ENCODE assay signal across 11 cellular contexts in genomic region chr2:219569635-219570034, GRCh38. TPM values are rescaled to one million over a fixed set of nuclear protein-coding genes. Genes with fewer than 3 reads are reported as not detected.
DNase-seq lines count a peak whose midpoint lies in the region; ATAC-seq, FAIRE-seq and TF ChIP-seq lines count a peak whose summit lies in the region.
"Had no signal": no experiment of that assay in that cellular context is flagged by ENCODE, and none has a peak within 500 bp of the region (broad histone marks: within the 10 kb centered on the region; RNA-seq: fewer than 3 reads in every experiment).

No MANE protein-coding gene starts in this region.

- H3K27ac Mint-ChIP-seq in activated naive CD4-positive, alpha-beta T cell treated with anti-CD3 and anti-CD28 coated beads, Interleukin-2, amount 50 U/mL, for 24 hours, result no peak overlapping the region
- no peak overlapping the region for H3K27ac Mint-ChIP-seq in activated naive CD4-positive, alpha-beta T cell treated with anti-CD3 and anti-CD28 coated beads, Interleukin-2, amount 10 ng/mL, durations not matched to agents 7 days and 5 days
- no peak overlapping the region for H3K27ac Mint-ChIP-seq in activated B cell treated with CpG ODN at 0.5 μM for 24 hours

- peaks cover 8% of the 10 kb centered on the region for H3K4me1 ChIP-seq in keratinocyte (ENCODE audit: control insufficient read depth, extremely low read depth, insufficient read depth, low read length)

- H3K4me3 ChIP-seq in keratinocyte (ENCODE audit: control insufficient read depth in 2 of 3, extremely low read depth in 1 of 3, insufficient read depth in 2 of 3, low read depth in 1 of 3, low read length in 3 of 3), result no peak overlapping the region

- no peaks in the 10 kb centered on the region for H3K27me3 ChIP-seq in keratinocyte (ENCODE audit: control insufficient read depth, extremely low read depth, insufficient read depth, low read length)
- H3K27me3 ChIP-seq: thyroid gland had no signal

- no peaks in the 10 kb centered on the region for H3K79me2 ChIP-seq in keratinocyte (ENCODE audit: control insufficient read depth, insufficient read depth, low read length)

- H3K4me2 ChIP-seq in keratinocyte (ENCODE audit: control insufficient read depth, extremely low read depth, insufficient read depth, low read depth, low read length), result peak overlapping the region; percentile 75

- FAIRE-seq in keratinocyte (lab: Jason Lieb, UNC), result no peak
- FAIRE-seq: GM12891 had no signal

- no peaks in the 10 kb centered on the region for H3K4me1 Mint-ChIP-seq in activated naive CD4-positive, alpha-beta T cell treated with anti-CD3 and anti-CD28 coated beads, Interleukin-2, amount 50 U/mL, for 24 hours
- peaks cover 3% of the 10 kb centered on the region for H3K4me1 Mint-ChIP-seq in activated naive CD4-positive, alpha-beta T cell treated with anti-CD3 and anti-CD28 coated beads, Interleukin-2, amount 10 ng/mL, durations not matched to agents 7 days and 5 days
- H3K4me1 Mint-ChIP-seq in activated B cell treated with CpG ODN at 0.5 μM for 24 hours, result no peaks in the 10 kb centered on the region

- no peak overlapping the region for H3K27ac ChIP-seq in keratinocyte (ENCODE audit: control insufficient read depth, insufficient read depth, low read length)
- peak overlapping the region; percentile 9 for H3K27ac ChIP-seq in temporal lobe (ENCODE audit: low read depth, low read length)

- dilution Hi-C loops in keratinocyte (cut with MboI; ENCODE audit: extremely low pct_ligation_motif_present, low sequenced_read_pairs), result no loop called here

- no peak overlapping the region for H2AFZ ChIP-seq in keratinocyte (ENCODE audit: control insufficient read depth, low read length)

- CTCF ChIA-PET in activated naive CD4-positive, alpha-beta T cell treated with anti-CD3 and anti-CD28 coated beads, Interleukin-2, amount 10 ng/mL, durations not matched to agents 7 days and 5 days (lab: Charles Lee), result interaction anchor here (2.1 kb wide), 1 partner anchor 9 kb away, joined by 5 read pairs; no protein-coding TSS in a partner anchor
- CTCF ChIA-PET in activated B cell treated with CpG ODN at 0.5 μM for 24 hours (lab: Charles Lee), result no interaction called here

- H3K9me3 Mint-ChIP-seq in activated naive CD4-positive, alpha-beta T cell treated with anti-CD3 and anti-CD28 coated beads, Interleukin-2, amount 50 U/mL, for 24 hours, result no peaks in the 10 kb centered on the region
- H3K9me3 Mint-ChIP-seq in activated naive CD4-positive, alpha-beta T cell treated with anti-CD3 and anti-CD28 coated beads, Interleukin-2, amount 10 ng/mL, durations not matched to agents 7 days and 5 days, result no peaks in the 10 kb centered on the region
- no peaks in the 10 kb centered on the region for H3K9me3 Mint-ChIP-seq in activated B cell treated with CpG ODN at 0.5 μM for 24 hours

- DNase-seq in activated naive CD4-positive, alpha-beta T cell treated with anti-CD3 and anti-CD28 coated beads, Interleukin-2, amount 10 ng/mL, durations not matched to agents 7 days and 5 days, result no peak
- no peak for DNase-seq in activated B cell treated with CpG ODN at 0.5 μM for 24 hours
- no peak for DNase-seq in keratinocyte (ENCODE audit: low read depth, low spot score)
- DNase-seq in kidney glomerular epithelial cell (lab: John Stamatoyannopoulos, UW), result no peak
- DNase-seq in activated CD4-positive, alpha-beta T cell treated with anti-CD3 and anti-CD28 coated beads, Interleukin-2, amount 50 U/mL, for 48 hours, result no peak
- DNase-seq: cortex of kidney had no signal

- H3K9ac ChIP-seq in keratinocyte (ENCODE audit: control insufficient read depth, extremely low read depth, insufficient read depth, low read length), result no peak overlapping the region

- intact Hi-C loops in activated B cell treated with CpG ODN at 0.5 μM for 24 hours (cut with micrococcal nuclease), result no loop called here

- H3K36me3 Mint-ChIP-seq in activated naive CD4-positive, alpha-beta T cell treated with anti-CD3 and anti-CD28 coated beads, Interleukin-2, amount 50 U/mL, for 24 hours, result no peaks in the 10 kb centered on the region
- no peaks in the 10 kb centered on the region for H3K36me3 Mint-ChIP-seq in activated naive CD4-positive, alpha-beta T cell treated with anti-CD3 and anti-CD28 coated beads, Interleukin-2, amount 10 ng/mL, durations not matched to agents 7 days and 5 days
- H3K36me3 Mint-ChIP-seq in activated B cell treated with CpG ODN at 0.5 μM for 24 hours (ENCODE audit: low read depth), result no peaks in the 10 kb centered on the region

- POLR2A ChIA-PET in activated B cell treated with CpG ODN at 0.5 μM for 24 hours (lab: Charles Lee), result no interaction called here

- no peak for TF ChIP-seq CTCF in activated B cell treated with CpG ODN at 0.5 μM for 24 hours (IDR thresholded peaks at IDR 0.05)
- TF ChIP-seq CTCF in keratinocyte (optimal IDR thresholded peaks at IDR 0.05 in 1 of 3, IDR thresholded peaks at IDR 0.05 in 1 of 3, conservative IDR thresholded peaks at IDR 0.05 in 1 of 3; ENCODE audit: extremely low read depth in 1 of 3, insufficient read depth in 2 of 3, low read length in 3 of 3), result no peak

- peaks cover 25% of the 10 kb centered on the region for H3K27me3 Mint-ChIP-seq in activated naive CD4-positive, alpha-beta T cell treated with anti-CD3 and anti-CD28 coated beads, Interleukin-2, amount 50 U/mL, for 24 hours
- peaks cover 89% of the 10 kb centered on the region for H3K27me3 Mint-ChIP-seq in activated naive CD4-positive, alpha-beta T cell treated with anti-CD3 and anti-CD28 coated beads, Interleukin-2, amount 10 ng/mL, durations not matched to agents 7 days and 5 days
- peaks cover 50% of the 10 kb centered on the region for H3K27me3 Mint-ChIP-seq in activated B cell treated with CpG ODN at 0.5 μM for 24 hours

- no peak for ATAC-seq in activated B cell treated with CpG ODN at 0.5 μM for 24 hours (ENCODE audit: low read depth)
- no peak for ATAC-seq in GM21367 (IDR thresholded peaks at IDR 0.05; ENCODE audit: unreplicated experiment)

- H3K36me3 ChIP-seq in keratinocyte (ENCODE audit: control insufficient read depth in 2 of 2, extremely low read depth in 1 of 2, insufficient read depth in 2 of 2, low read length in 2 of 2), result no peaks in the 10 kb centered on the region

- H3K4me3 Mint-ChIP-seq in activated naive CD4-positive, alpha-beta T cell treated with anti-CD3 and anti-CD28 coated beads, Interleukin-2, amount 50 U/mL, for 24 hours, result peak overlapping the region; percentile 56
- no peak overlapping the region for H3K4me3 Mint-ChIP-seq in activated naive CD4-positive, alpha-beta T cell treated with anti-CD3 and anti-CD28 coated beads, Interleukin-2, amount 10 ng/mL, durations not matched to agents 7 days and 5 days
- peak overlapping the region; percentile 0 for H3K4me3 Mint-ChIP-seq in activated B cell treated with CpG ODN at 0.5 μM for 24 hours

- H3K9me3 ChIP-seq in keratinocyte (ENCODE audit: control insufficient read depth, low read depth, low read length), result no peaks in the 10 kb centered on the region
- H3K9me3 ChIP-seq: thyroid gland had no signal

- H3K9me1 ChIP-seq in keratinocyte (ENCODE audit: control insufficient read depth, extremely low read depth, insufficient read depth, low read length), result no peaks in the 10 kb centered on the region

- H4K20me1 ChIP-seq in keratinocyte (ENCODE audit: control insufficient read depth, extremely low read depth, insufficient read depth, low read length), result no peaks in the 10 kb centered on the region

RNA-seq across cellular contexts. Expression of gene OBSL1, which starts 1.7 kb away (rescaled TPM):
- total RNA-seq in activated B cell treated with CpG ODN at 0.5 μM for 24 hours (not detected in 2 replicates), temporal lobe (48.4 TPM)
- 9.3 to 14.8 TPM (median 12.7 TPM) in 3 replicates for polyA plus RNA-seq in keratinocyte
- 7.9 TPM for polyA plus RNA-seq in keratinocyte (2011; ENCODE audit: low read depth)
- 4.5 and 12.2 TPM in 2 replicates for polyA plus RNA-seq in keratinocyte (2011; cell fraction: cytosol; rRNA removed)
- 27.9 and 36.9 TPM in 2 replicates for polyA plus RNA-seq in keratinocyte (2011; cell fraction: nucleus; rRNA removed)
- 16.9 and 17.4 TPM in 2 replicates for polyA plus RNA-seq in keratinocyte (2012; ENCODE audit: low replicate concordance)
- polyA minus RNA-seq in keratinocyte, result 12.6 to 22.9 TPM (median 21.8 TPM) in 3 replicates
- polyA minus RNA-seq in keratinocyte (2011; cell fraction: cytosol; rRNA and poly(A)+ RNA removed), result 18.0 TPM
- 15.8 and 18.6 TPM in 2 replicates for polyA minus RNA-seq in keratinocyte (2011; cell fraction: nucleus; rRNA and poly(A)+ RNA removed)

RNA-seq across cellular contexts. Expression of gene INHA, which starts 2.5 kb away (rescaled TPM):
- total RNA-seq in activated B cell treated with CpG ODN at 0.5 μM for 24 hours (not detected in 2 replicates), temporal lobe (not detected)
- polyA plus RNA-seq in keratinocyte, result 0.18 to 0.79 TPM (median 0.20 TPM) in 3 replicates
- not detected for polyA plus RNA-seq in keratinocyte (2011; ENCODE audit: low read depth)
- polyA plus RNA-seq in keratinocyte (2011; cell fraction: cytosol; rRNA removed), result 0.05 TPM in 1 of 2 replicates, not detected in the other
- polyA plus RNA-seq in keratinocyte (2011; cell fraction: nucleus; rRNA removed), result 2.4 and 3.1 TPM in 2 replicates
- 0.07 and 0.97 TPM in 2 replicates for polyA plus RNA-seq in keratinocyte (2012; ENCODE audit: low replicate concordance)
- 0.33 to 0.38 TPM in 2 of 3 replicates, not detected in the other for polyA minus RNA-seq in keratinocyte
- not detected for polyA minus RNA-seq in keratinocyte (2011; cell fraction: cytosol; rRNA and poly(A)+ RNA removed)
- polyA minus RNA-seq in keratinocyte (2011; cell fraction: nucleus; rRNA and poly(A)+ RNA removed), result 0.39 TPM in 1 of 2 replicates, not detected in the other

RNA-seq across cellular contexts. Expression of gene TMEM198, which starts 25.8 kb away (rescaled TPM):
- total RNA-seq in activated B cell treated with CpG ODN at 0.5 μM for 24 hours (0.86 and 1.2 TPM in 2 replicates), temporal lobe (11.1 TPM)
- 0.81 to 1.5 TPM (median 0.82 TPM) in 3 replicates for polyA plus RNA-seq in keratinocyte
- not detected for polyA plus RNA-seq in keratinocyte (2011; ENCODE audit: low read depth)
- polyA plus RNA-seq in keratinocyte (2011; cell fraction: cytosol; rRNA removed), result 0.32 and 0.44 TPM in 2 replicates
- polyA plus RNA-seq in keratinocyte (2011; cell fraction: nucleus; rRNA removed), result 10.9 and 11.5 TPM in 2 replicates
- polyA plus RNA-seq in keratinocyte (2012; ENCODE audit: low replicate concordance), result 0.61 and 0.83 TPM in 2 replicates
- 0.13 to 1.1 TPM (median 0.26 TPM) in 3 replicates for polyA minus RNA-seq in keratinocyte
- polyA minus RNA-seq in keratinocyte (2011; cell fraction: cytosol; rRNA and poly(A)+ RNA removed), result not detected
- polyA minus RNA-seq in keratinocyte (2011; cell fraction: nucleus; rRNA and poly(A)+ RNA removed), result 0.42 and 0.70 TPM in 2 replicates

RNA-seq across cellular contexts. Expression of gene CHPF, which starts 26.0 kb away (rescaled TPM):
- total RNA-seq in activated B cell treated with CpG ODN at 0.5 μM for 24 hours, result 4.1 and 4.7 TPM in 2 replicates
- 24.4 to 63.7 TPM (median 50.9 TPM) in 3 replicates for polyA plus RNA-seq in keratinocyte
- polyA plus RNA-seq in keratinocyte (2011; ENCODE audit: low read depth), result 12.2 TPM
- 23.4 and 59.7 TPM in 2 replicates for polyA plus RNA-seq in keratinocyte (2011; cell fraction: cytosol; rRNA removed)
- polyA plus RNA-seq in keratinocyte (2011; cell fraction: nucleus; rRNA removed), result 82.1 and 134 TPM in 2 replicates
- 67.0 and 81.8 TPM in 2 replicates for polyA plus RNA-seq in keratinocyte (2012; ENCODE audit: low replicate concordance)
- 24.4 to 61.4 TPM (median 36.5 TPM) in 3 replicates for polyA minus RNA-seq in keratinocyte
- 159 TPM for polyA minus RNA-seq in keratinocyte (2011; cell fraction: cytosol; rRNA and poly(A)+ RNA removed)
- 132 and 181 TPM in 2 replicates for polyA minus RNA-seq in keratinocyte (2011; cell fraction: nucleus; rRNA and poly(A)+ RNA removed)
- total RNA-seq in temporal lobe, result 32.5 TPM

RNA-seq across cellular contexts. Expression of gene STK11IP, which starts 28.0 kb away (rescaled TPM):
- total RNA-seq in activated B cell treated with CpG ODN at 0.5 μM for 24 hours (43.3 and 53.6 TPM in 2 replicates), temporal lobe (10.8 TPM)
- polyA plus RNA-seq in keratinocyte, result 10.0 to 13.5 TPM (median 13.4 TPM) in 3 replicates
- 7.9 TPM for polyA plus RNA-seq in keratinocyte (2011; ENCODE audit: low read depth)
- 7.3 and 10.7 TPM in 2 replicates for polyA plus RNA-seq in keratinocyte (2011; cell fraction: cytosol; rRNA removed)
- polyA plus RNA-seq in keratinocyte (2011; cell fraction: nucleus; rRNA removed), result 40.6 and 52.8 TPM in 2 replicates
- 15.7 and 16.2 TPM in 2 replicates for polyA plus RNA-seq in keratinocyte (2012; ENCODE audit: low replicate concordance)
- polyA minus RNA-seq in keratinocyte, result 18.1 to 35.9 TPM (median 29.5 TPM) in 3 replicates
- polyA minus RNA-seq in keratinocyte (2011; cell fraction: cytosol; rRNA and poly(A)+ RNA removed), result 15.9 TPM
- 21.6 and 24.9 TPM in 2 replicates for polyA minus RNA-seq in keratinocyte (2011; cell fraction: nucleus; rRNA and poly(A)+ RNA removed)

Comparison
In these comparisons a context has a peak if more than half of its experiments do, and no peak if none do; other contexts are left out.
1. RNA of gene OBSL1, which starts 1.7 kb away (total RNA-seq): 48.4 TPM in temporal lobe (single experiment); not detected in activated B cell treated with CpG ODN at 0.5 μM for 24 hours; every median in the first group is over 10 times any median in the second.